In genomic region chr7:143901360-143901709, GRCh38 we compare ENCODE assay signal across 9 cellular contexts. TPM values are rescaled to one million over a fixed set of nuclear protein-coding genes. Genes with fewer than 3 reads are reported as not detected.
DNase-seq lines count a peak whose midpoint lies in the region; ATAC-seq, FAIRE-seq and TF ChIP-seq lines count a peak whose summit lies in the region.
"Had no signal": no experiment of that assay in that cellular context is flagged by ENCODE, and none has a peak within 500 bp of the region (broad histone marks: within the 10 kb centered on the region; RNA-seq: fewer than 3 reads in every experiment).

No MANE protein-coding gene starts in this region.

- intact Hi-C loops in activated CD4-positive, alpha-beta T cell treated with anti-CD3 and anti-CD28 coated beads, Interleukin-2, amount 10 ng/mL, durations not matched to agents 24 days and 14 days (cut with micrococcal nuclease) = loop anchor here (5.0 to 10.0 kb wide), 3 partner anchors 123 to 1094 kb away; partner anchors contain the start of gene TPK1

- H3K9ac ChIP-seq in H1 (replicated peaks in 1 of 4; ENCODE audit: extremely low read depth in 1 of 4, low read depth in 3 of 4, low read length in 3 of 4) = peak overlapping the region in 3 of 4 experiments; percentile 81 to 85 (median 82); a peak in 6 of 7 replicates

- H2AFZ ChIP-seq in H1 (ENCODE audit: low read length) = no peak overlapping the region

- 0% methylated on average over 15 of the region's 15 CpGs; no CpG with 5 or more reads in 1 of the 2 experiments for WGBS in H1 (ENCODE audit: extremely low coverage in 1 of 2, insufficient coverage in 1 of 2, insufficient read length in 1 of 2, insufficient replicate concordance in 2 of 2, low coverage in 1 of 2, low lambda C conversion rate in 2 of 2, missing lambda C conversion rate in 1 of 2), 2 experiments

- DNase-seq in activated CD4-positive, alpha-beta T cell treated with anti-CD3 and anti-CD28 coated beads, Interleukin-2, amount 10 ng/mL, durations not matched to agents 24 days and 14 days = no peak
- no peak for DNase-seq in activated CD4-positive, alpha-beta T cell treated with anti-CD3 and anti-CD28 coated beads for 48 hours
- no peak for DNase-seq in RWPE2 (ENCODE audit: low spot score)
- peak in 1 of 2 experiments; percentile 66 for DNase-seq in H1 (ENCODE audit: low read depth in 1 of 2, low spot score in 2 of 2)
- DNase-seq in ureter (ENCODE audit: low spot score) = peak; percentile 52
- DNase-seq in DMS 273 treated with DMSO at 0.1 percent for 48 hours (lab: John Stamatoyannopoulos, UW) = no peak

- 0 out of 2 replicates have a peak, but pooled peaks cover 3% of the 10 kb centered on the region for H3K79me1 ChIP-seq in H1 (ENCODE audit: low read depth, low read length)

- no peak overlapping the region for H3K23ac ChIP-seq in H1 (ENCODE audit: insufficient read length)

- H3K36me3 ChIP-seq in RWPE2 (ENCODE audit: low read depth) (no peaks in the 10 kb centered on the region), H1 (ENCODE audit: control insufficient read depth in 2 of 4, insufficient read depth in 4 of 4, low read length in 3 of 4) (0 out of 8 replicates have a peak, but pooled peaks cover 0 to 3% (median 0%) of the 10 kb centered on the region in 4 experiments)

- no peaks in the 10 kb centered on the region for H3K9me3 ChIP-seq in RWPE2 (ENCODE audit: severe bottlenecking)
- no peaks in the 10 kb centered on the region for H3K9me3 ChIP-seq in H1 (ENCODE audit: insufficient read depth in 2 of 2, low read depth in 1 of 2, low read length in 1 of 2)
- no peaks in the 10 kb centered on the region for H3K9me3 ChIP-seq in mononuclear cell (ENCODE audit: low read depth, low read length)

- peak overlapping the region; percentile 77 for H3K27ac ChIP-seq in RWPE2 (ENCODE audit: poor library complexity, severe bottlenecking)
- H3K27ac ChIP-seq in H1 (ENCODE audit: low read depth, low read length) = peak overlapping the region; percentile 82

- ATAC-seq in RWPE2 (ENCODE audit: low read depth) (peak; percentile 43), HG02973 (IDR thresholded peaks at IDR 0.05; ENCODE audit: unreplicated experiment) (no peak)

- POLR2A ChIA-PET in H1 (lab: Charles Lee; ENCODE audit: partially characterized antibody) = interaction anchor here (1.1 to 4.2 kb wide), 4 partner anchors 9 to 24 kb away, joined by 4 to 73 read pairs (median 7); no protein-coding TSS in a partner anchor

- TF ChIP-seq EP300 in H1 (IDR thresholded peaks at IDR 0.05; ENCODE audit: borderline replicate concordance in 1 of 2, low read depth in 2 of 2, low read length in 2 of 2) = no peak

- H2BK5ac ChIP-seq in H1 (ENCODE audit: low read depth, low read length) = peak overlapping the region; percentile 92

- no peak for FAIRE-seq in H1 (lab: Jason Lieb, UNC)

- peaks cover 4 to 49% of the 10 kb centered on the region in 2 experiments for H3K79me2 ChIP-seq in H1 (ENCODE audit: control insufficient read depth in 1 of 2, insufficient read depth in 2 of 2, low read length in 2 of 2)

- H2BK12ac ChIP-seq in H1 (ENCODE audit: low read depth, low read length) = no peak overlapping the region

- no peaks in the 10 kb centered on the region for H3K9me3 Mint-ChIP-seq in activated CD4-positive, alpha-beta T cell treated with anti-CD3 and anti-CD28 coated beads, Interleukin-2, amount 10 ng/mL, durations not matched to agents 24 days and 14 days

- H3K4me3 ChIP-seq in RWPE2 (ENCODE audit: severe bottlenecking) (peak overlapping the region; percentile 64), H1 (ENCODE audit: extremely low read depth in 1 of 4, insufficient read depth in 2 of 4, low read depth in 3 of 4, low read length in 4 of 4) (peak overlapping the region; percentile 77 to 89 (median 86)), mononuclear cell (ENCODE audit: low read length) (peak overlapping the region; percentile 81)

- no peak overlapping the region for H3K4ac ChIP-seq in H1 (replicated peaks; ENCODE audit: insufficient read length, low read depth, low read length)

- peak overlapping the region; percentile 89 for H3K27ac Mint-ChIP-seq in activated CD4-positive, alpha-beta T cell treated with anti-CD3 and anti-CD28 coated beads, Interleukin-2, amount 10 ng/mL, durations not matched to agents 24 days and 14 days

- H3K36me3 Mint-ChIP-seq in activated CD4-positive, alpha-beta T cell treated with anti-CD3 and anti-CD28 coated beads, Interleukin-2, amount 10 ng/mL, durations not matched to agents 24 days and 14 days (ENCODE audit: low read depth) = no peaks in the 10 kb centered on the region

- H2BK20ac ChIP-seq in H1 (ENCODE audit: low read length) = no peak overlapping the region

- H3K4me3 Mint-ChIP-seq in activated CD4-positive, alpha-beta T cell treated with anti-CD3 and anti-CD28 coated beads, Interleukin-2, amount 10 ng/mL, durations not matched to agents 24 days and 14 days = peak overlapping the region; percentile 91

- H3K14ac ChIP-seq in H1 (ENCODE audit: insufficient read length) = no peak overlapping the region

- H4K20me1 ChIP-seq in H1 (replicated peaks in 1 of 2; ENCODE audit: control insufficient read depth in 1 of 2, insufficient read depth in 2 of 2, low read length in 2 of 2) = peaks cover 6 to 7% of the 10 kb centered on the region in 2 experiments

- TF ChIP-seq POLR2A in H1 (IDR thresholded peaks at IDR 0.05; ENCODE audit: control extremely low read depth in 1 of 2, low read depth in 2 of 2, low read length in 2 of 2) = no peak

- H3K4me1 ChIP-seq in RWPE2 (ENCODE audit: insufficient read depth, poor library complexity, severe bottlenecking) (peaks cover 14% of the 10 kb centered on the region), H1 (replicated peaks in 1 of 4; ENCODE audit: control insufficient read depth in 3 of 4, insufficient read depth in 4 of 4, low read length in 3 of 4) (peaks cover 9 to 33% (median 20%) of the 10 kb centered on the region in 4 experiments), mononuclear cell (ENCODE audit: insufficient read depth, low read length) (peaks cover 15% of the 10 kb centered on the region)

- H3K27me3 ChIP-seq in RWPE2 (ENCODE audit: insufficient read depth, poor library complexity, severe bottlenecking) (no peaks in the 10 kb centered on the region), H1 (replicated peaks in 1 of 4; ENCODE audit: control insufficient read depth in 3 of 4, extremely low read depth in 1 of 4, insufficient read depth in 3 of 4, low read length in 3 of 4) (no peaks in the 10 kb centered on the region), mononuclear cell (ENCODE audit: insufficient read depth, low read length) (no peaks in the 10 kb centered on the region)

- TF ChIP-seq RAD21 in H1 (IDR thresholded peaks at IDR 0.05 in 1 of 2, conservative IDR thresholded peaks at IDR 0.05 in 1 of 2; ENCODE audit: low read depth in 2 of 2, low read length in 2 of 2) = no peak

- H3K4me2 ChIP-seq in H1 (ENCODE audit: insufficient read depth in 1 of 2, low read depth in 2 of 2, low read length in 2 of 2) = peak overlapping the region; percentile 80 to 85

- no peak overlapping the region for H2BK120ac ChIP-seq in H1 (replicated peaks; ENCODE audit: low read depth, low read length)

- H4K5ac ChIP-seq in H1 (ENCODE audit: insufficient read length, low read depth, low read length) = peak overlapping the region; percentile 62

- H3K23me2 ChIP-seq in H1 (ENCODE audit: low read depth, low read length) = peaks cover 2% of the 10 kb centered on the region; the same call in 1 of the 2 replicates

- no peak overlapping the region; the same call in 1 of the 2 replicates for H2AK5ac ChIP-seq in H1 (ENCODE audit: low read depth, low read length)

- no peaks in the 10 kb centered on the region for H3K27me3 Mint-ChIP-seq in activated CD4-positive, alpha-beta T cell treated with anti-CD3 and anti-CD28 coated beads, Interleukin-2, amount 10 ng/mL, durations not matched to agents 24 days and 14 days

- peak overlapping the region; percentile 95; the same call in 1 of the 2 replicates for H4K8ac ChIP-seq in H1 (ENCODE audit: extremely low read depth, insufficient read depth, low read length)

- H3K4me1 Mint-ChIP-seq in activated CD4-positive, alpha-beta T cell treated with anti-CD3 and anti-CD28 coated beads, Interleukin-2, amount 10 ng/mL, durations not matched to agents 24 days and 14 days = peaks cover 23% of the 10 kb centered on the region

- CTCF ChIA-PET in H1 (lab: Charles Lee; ENCODE audit: partially characterized antibody) = interaction anchor here (0.6 to 2.7 kb wide), 10 partner anchors 8 to 981 kb away, joined by 3 to 13 read pairs (median 4); no protein-coding TSS in a partner anchor

- peak overlapping the region; percentile 62 for H3K56ac ChIP-seq in H1 (replicated peaks; ENCODE audit: insufficient read length, low read depth, low read length)

- no peak overlapping the region for H4K91ac ChIP-seq in H1 (replicated peaks; ENCODE audit: insufficient read length, low read length)

- TF ChIP-seq CTCF in RWPE2 (IDR thresholded peaks at IDR 0.05; ENCODE audit: poor library complexity, severe bottlenecking) = no peak
- no peak for TF ChIP-seq CTCF in H1 (IDR thresholded peaks at IDR 0.05; ENCODE audit: control extremely low read depth in 1 of 3, insufficient read depth in 1 of 3, low read depth in 1 of 3, low read length in 3 of 3)

- no peak overlapping the region for H2BK15ac ChIP-seq in H1 (ENCODE audit: low read length)

- peak overlapping the region; percentile 33; the same call in 1 of the 2 replicates for H3K18ac ChIP-seq in H1 (ENCODE audit: extremely low read depth, low read length)

RNA-seq across cellular contexts. Expression of gene TCAF1, which starts 0.6 kb away (rescaled TPM):
- 12.6 and 13.5 TPM in 2 replicates for total RNA-seq in activated CD4-positive, alpha-beta T cell treated with anti-CD3 and anti-CD28 coated beads, Interleukin-2, amount 10 ng/mL, durations not matched to agents 24 days and 14 days
- total RNA-seq in H1 (2021; fragmentation: NEBNext Ultra II Directional; extraction: Animal tissue kit (Norgen Biotek cat#: 25700)) = 28.0 and 30.7 TPM in 2 replicates
- 9.6 and 20.4 TPM in 2 replicates for polyA plus RNA-seq in H1 (2011; rRNA removed)
- polyA plus RNA-seq in H1 (2011; cell fraction: cytosol; rRNA removed) = 13.1 TPM
- polyA plus RNA-seq in H1 (2011; cell fraction: nucleus; rRNA removed) = 139 TPM
- polyA plus RNA-seq in H1 (2012, experiment 1 of 2) = 17.7 to 30.8 TPM (median 24.7 TPM) in 4 replicates
- polyA plus RNA-seq in H1 (2012, experiment 2 of 2) = 2.5 TPM
- polyA plus RNA-seq in H1 (2013, experiment 1 of 2) = 30.2 TPM
- 24.5 TPM for polyA plus RNA-seq in H1 (2013, experiment 2 of 2)
- 83.8 and 85.3 TPM in 2 replicates for polyA minus RNA-seq in H1 (2011; rRNA and poly(A)+ RNA removed)
- polyA minus RNA-seq in H1 (2011; cell fraction: cytosol; rRNA and poly(A)+ RNA removed) = 22.4 TPM
- polyA minus RNA-seq in H1 (2011; cell fraction: nucleus; rRNA and poly(A)+ RNA removed) = 53.6 TPM
- 6.0 TPM for total RNA-seq in mononuclear cell
- total RNA-seq in ureter = 40.6 TPM

RNA-seq across cellular contexts. Expression of gene OR2F2, which starts 33.7 kb away (rescaled TPM):
- total RNA-seq in activated CD4-positive, alpha-beta T cell treated with anti-CD3 and anti-CD28 coated beads, Interleukin-2, amount 10 ng/mL, durations not matched to agents 24 days and 14 days = not detected in 2 replicates
- not detected in 2 replicates for total RNA-seq in H1 (2021; fragmentation: NEBNext Ultra II Directional; extraction: Animal tissue kit (Norgen Biotek cat#: 25700))
- polyA plus RNA-seq in H1 (2011; rRNA removed) = not detected in 2 replicates
- polyA plus RNA-seq in H1 (2011; cell fraction: cytosol; rRNA removed) = not detected
- polyA plus RNA-seq in H1 (2011; cell fraction: nucleus; rRNA removed) = not detected
- not detected in 4 replicates for polyA plus RNA-seq in H1 (2012, experiment 1 of 2)
- not detected for polyA plus RNA-seq in H1 (2012, experiment 2 of 2)
- not detected for polyA plus RNA-seq in H1 (2013, experiment 1 of 2)
- polyA plus RNA-seq in H1 (2013, experiment 2 of 2) = not detected
- polyA minus RNA-seq in H1 (2011; rRNA and poly(A)+ RNA removed) = not detected in 2 replicates
- not detected for polyA minus RNA-seq in H1 (2011; cell fraction: cytosol; rRNA and poly(A)+ RNA removed)
- polyA minus RNA-seq in H1 (2011; cell fraction: nucleus; rRNA and poly(A)+ RNA removed) = 0.60 TPM
- total RNA-seq in mononuclear cell (not detected), ureter (not detected)

RNA-seq across cellular contexts. Expression of gene OR2F1, which starts 53.3 kb away (rescaled TPM):
- total RNA-seq in activated CD4-positive, alpha-beta T cell treated with anti-CD3 and anti-CD28 coated beads, Interleukin-2, amount 10 ng/mL, durations not matched to agents 24 days and 14 days = not detected in 2 replicates
- total RNA-seq in H1 (2021; fragmentation: NEBNext Ultra II Directional; extraction: Animal tissue kit (Norgen Biotek cat#: 25700)) = 0.19 TPM in 1 of 2 replicates, not detected in the other
- 0.08 TPM in 1 of 2 replicates, not detected in the other for polyA plus RNA-seq in H1 (2011; rRNA removed)
- polyA plus RNA-seq in H1 (2011; cell fraction: cytosol; rRNA removed) = not detected
- polyA plus RNA-seq in H1 (2011; cell fraction: nucleus; rRNA removed) = not detected
- polyA plus RNA-seq in H1 (2012, experiment 1 of 2) = not detected in 4 replicates
- polyA plus RNA-seq in H1 (2012, experiment 2 of 2) = not detected
- polyA plus RNA-seq in H1 (2013, experiment 1 of 2) = 0.20 TPM
- 0.31 TPM for polyA plus RNA-seq in H1 (2013, experiment 2 of 2)
- polyA minus RNA-seq in H1 (2011; rRNA and poly(A)+ RNA removed) = 0.41 TPM in 1 of 2 replicates, not detected in the other
- polyA minus RNA-seq in H1 (2011; cell fraction: cytosol; rRNA and poly(A)+ RNA removed) = not detected
- not detected for polyA minus RNA-seq in H1 (2011; cell fraction: nucleus; rRNA and poly(A)+ RNA removed)
- under 0.01 TPM for total RNA-seq in mononuclear cell
- total RNA-seq in ureter = not detected
- total RNA-seq: glomerular endothelial cell had no signal
